10 cellular contexts compared by ENCODE assay signal in the genomic region with DNA sequence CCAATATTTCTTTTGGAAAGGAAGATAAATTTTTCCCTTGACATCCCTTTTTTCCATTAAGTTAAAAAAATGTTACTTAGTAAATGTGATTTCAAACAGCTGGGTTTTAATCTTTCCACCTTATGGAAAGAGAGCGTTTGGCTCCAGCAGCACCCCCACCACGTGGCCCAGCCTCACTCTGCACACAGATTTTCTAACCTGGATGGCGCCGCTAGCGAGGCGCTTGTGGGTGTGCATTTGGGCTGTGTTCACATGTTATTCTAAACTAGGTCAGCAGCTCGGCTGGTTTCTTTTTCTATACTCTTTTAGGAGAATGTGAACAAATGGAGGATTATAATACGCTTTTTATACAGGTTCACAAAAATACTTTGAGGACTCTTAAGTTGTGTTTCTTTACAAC.
DNase-seq lines count a peak whose midpoint lies in the region; ATAC-seq and TF ChIP-seq lines count a peak whose summit lies in the region.
"Had no signal": no experiment of that assay in that cellular context is flagged by ENCODE, and none has a peak within 500 bp of the region (broad histone marks: within the 10 kb centered on the region; RNA-seq: fewer than 3 reads in every experiment).

No MANE protein-coding gene starts in this region.

- H3K27ac ChIP-seq in OCI-LY1 (ENCODE audit: low read depth, low read length, poor library complexity, severe bottlenecking) (peak overlapping the region; percentile 95), dorsolateral prefrontal cortex (peak overlapping the region in 15 of 59 donors; percentile 2 to 85 (median 45)), Karpas-422 (ENCODE audit: low read length) (no peak overlapping the region)
- H3K27ac ChIP-seq: vagina had no signal

- intact Hi-C loops in activated CD8-positive, alpha-beta T cell treated with anti-CD3 and anti-CD28 coated beads for 36 hours (cut with micrococcal nuclease): loop anchor here (5.0 kb wide), 1 partner anchor 59 kb away; no protein-coding TSS in a partner anchor
- intact Hi-C loops in dorsolateral prefrontal cortex (cut with DNase I): no loop called here

- CTCF ChIA-PET in activated CD8-positive, alpha-beta T cell treated with anti-CD3 and anti-CD28 coated beads for 36 hours (lab: Charles Lee): interaction anchor here (1.4 to 3.2 kb wide), 3 partner anchors 121 to 220 kb away, joined by 3 to 12 read pairs (median 5); no protein-coding TSS in a partner anchor

- H3K4me2 ChIP-seq in OCI-LY1 (ENCODE audit: low read length) (no peak overlapping the region), Karpas-422 (ENCODE audit: low read depth, low read length, poor library complexity, severe bottlenecking) (no peak overlapping the region)

- H3K4me3 Mint-ChIP-seq in activated CD8-positive, alpha-beta T cell treated with anti-CD3 and anti-CD28 coated beads for 36 hours: no peak overlapping the region
- H3K4me3 Mint-ChIP-seq: HFFc6 had no signal

- peaks cover 60% of the 10 kb centered on the region for H3K4me1 ChIP-seq in OCI-LY1 (ENCODE audit: insufficient read depth, low read length, severe bottlenecking)
- peaks cover 9% of the 10 kb centered on the region for H3K4me1 ChIP-seq in Karpas-422 (ENCODE audit: low read length)

- H4K20me1 ChIP-seq in OCI-LY1 (ENCODE audit: insufficient read depth, low read length) (no peaks in the 10 kb centered on the region), Karpas-422 (ENCODE audit: insufficient read depth, low read depth, low read length) (no peaks in the 10 kb centered on the region)

- POLR2A ChIA-PET in activated CD8-positive, alpha-beta T cell treated with anti-CD3 and anti-CD28 coated beads for 36 hours (lab: Charles Lee): interaction anchor here (1.1 to 1.5 kb wide), 4 partner anchors 12 to 64 kb away, joined by 3 to 4 read pairs (median 4); no protein-coding TSS in a partner anchor

- H3K36me3 ChIP-seq in OCI-LY1 (ENCODE audit: insufficient read depth, low read length) (peaks cover 6% of the 10 kb centered on the region; the same call in 1 of the 2 replicates), Karpas-422 (ENCODE audit: insufficient read depth, low read length) (no peaks in the 10 kb centered on the region)
- H3K36me3 ChIP-seq: vagina had no signal

- H3K9ac ChIP-seq in OCI-LY1 (ENCODE audit: low read length) (no peak overlapping the region), Karpas-422 (ENCODE audit: low read length) (no peak overlapping the region)

- H3K9me3 ChIP-seq in OCI-LY1 (ENCODE audit: low read length): no peaks in the 10 kb centered on the region
- H3K9me3 ChIP-seq in Karpas-422 (ENCODE audit: low read length): no peaks in the 10 kb centered on the region
- H3K9me3 ChIP-seq: vagina had no signal

- 0 out of 2 replicates have a peak, but pooled peaks cover 6% of the 10 kb centered on the region for H3K27me3 ChIP-seq in OCI-LY1 (ENCODE audit: insufficient read depth, low read length)
- no peaks in the 10 kb centered on the region for H3K27me3 ChIP-seq in dorsolateral prefrontal cortex
- H3K27me3 ChIP-seq in Karpas-422 (ENCODE audit: low read length): no peaks in the 10 kb centered on the region
- H3K27me3 ChIP-seq: vagina had no signal

- H3K4me1 Mint-ChIP-seq in activated CD8-positive, alpha-beta T cell treated with anti-CD3 and anti-CD28 coated beads for 36 hours (ENCODE audit: low read depth): peaks cover 57% of the 10 kb centered on the region

- no peak overlapping the region for H2AFZ ChIP-seq in OCI-LY1 (ENCODE audit: low read length)
- no peak overlapping the region for H2AFZ ChIP-seq in Karpas-422 (ENCODE audit: low read length)

- no peaks in the 10 kb centered on the region for H3K9me2 ChIP-seq in OCI-LY1 (ENCODE audit: low read depth, low read length)
- H3K9me2 ChIP-seq in Karpas-422 (replicated peaks; ENCODE audit: insufficient read depth, low read length): no peaks in the 10 kb centered on the region

- H3K4me3 ChIP-seq in OCI-LY1 (ENCODE audit: low read depth, low read length, poor library complexity, severe bottlenecking) (no peak overlapping the region), dorsolateral prefrontal cortex (no peak overlapping the region), Karpas-422 (ENCODE audit: low read length) (no peak overlapping the region)
- H3K4me3 ChIP-seq: vagina had no signal

- H3K27ac Mint-ChIP-seq in activated CD8-positive, alpha-beta T cell treated with anti-CD3 and anti-CD28 coated beads for 36 hours: peak overlapping the region; percentile 87
- H3K27ac Mint-ChIP-seq: HFFc6 had no signal

- no peaks in the 10 kb centered on the region for H3K36me3 Mint-ChIP-seq in activated CD8-positive, alpha-beta T cell treated with anti-CD3 and anti-CD28 coated beads for 36 hours (ENCODE audit: low read depth)

- H3K9me3 Mint-ChIP-seq in activated CD8-positive, alpha-beta T cell treated with anti-CD3 and anti-CD28 coated beads for 36 hours: no peaks in the 10 kb centered on the region

- H3F3A ChIP-seq in OCI-LY1 (ENCODE audit: insufficient read depth, low read length): peaks cover 7% of the 10 kb centered on the region

- ATAC-seq in activated CD8-positive, alpha-beta T cell treated with anti-CD3 and anti-CD28 coated beads for 36 hours: no peak
- ATAC-seq in HG03457 (IDR thresholded peaks at IDR 0.05; ENCODE audit: unreplicated experiment) (no peak), HG02571 (IDR thresholded peaks at IDR 0.05; ENCODE audit: unreplicated experiment) (no peak)

- peak; percentile 51 for DNase-seq in activated CD8-positive, alpha-beta T cell treated with anti-CD3 and anti-CD28 coated beads for 36 hours
- DNase-seq in dorsolateral prefrontal cortex: peak in 7 of 10 donors; percentile 42 to 78 (median 69)
- peak; percentile 40 for DNase-seq in stimulated activated CD8-positive, alpha-beta memory T cell treated with anti-CD3 and anti-CD28 coated beads, Interleukin-4, amount 100 ng/mL, for 48 hours
- DNase-seq in Karpas-422: no peak
- DNase-seq: DMS 273 treated with DMSO at 0.1 percent for 48 hours had no signal

- H3K27me3 Mint-ChIP-seq in activated CD8-positive, alpha-beta T cell treated with anti-CD3 and anti-CD28 coated beads for 36 hours: no peaks in the 10 kb centered on the region

- H3K79me2 ChIP-seq in OCI-LY1 (ENCODE audit: insufficient read depth, low read length) (no peaks in the 10 kb centered on the region), Karpas-422 (ENCODE audit: low read length) (no peaks in the 10 kb centered on the region)

- TF ChIP-seq CTCF in OCI-LY1 (IDR thresholded peaks at IDR 0.05; ENCODE audit: low read length) (no peak), dorsolateral prefrontal cortex (IDR thresholded peaks at IDR 0.05 in 54 of 56, conservative IDR thresholded peaks at IDR 0.05 in 2 of 56; ENCODE audit: low read depth in 1 of 56, partially characterized antibody in 56 of 56) (no peak)
- TF ChIP-seq CTCF in activated CD8-positive, alpha-beta T cell treated with anti-CD3 and anti-CD28 coated beads for 36 hours (IDR thresholded peaks at IDR 0.05): no peak
